11 cellular contexts compared by ENCODE assay signal in the genomic region with DNA sequence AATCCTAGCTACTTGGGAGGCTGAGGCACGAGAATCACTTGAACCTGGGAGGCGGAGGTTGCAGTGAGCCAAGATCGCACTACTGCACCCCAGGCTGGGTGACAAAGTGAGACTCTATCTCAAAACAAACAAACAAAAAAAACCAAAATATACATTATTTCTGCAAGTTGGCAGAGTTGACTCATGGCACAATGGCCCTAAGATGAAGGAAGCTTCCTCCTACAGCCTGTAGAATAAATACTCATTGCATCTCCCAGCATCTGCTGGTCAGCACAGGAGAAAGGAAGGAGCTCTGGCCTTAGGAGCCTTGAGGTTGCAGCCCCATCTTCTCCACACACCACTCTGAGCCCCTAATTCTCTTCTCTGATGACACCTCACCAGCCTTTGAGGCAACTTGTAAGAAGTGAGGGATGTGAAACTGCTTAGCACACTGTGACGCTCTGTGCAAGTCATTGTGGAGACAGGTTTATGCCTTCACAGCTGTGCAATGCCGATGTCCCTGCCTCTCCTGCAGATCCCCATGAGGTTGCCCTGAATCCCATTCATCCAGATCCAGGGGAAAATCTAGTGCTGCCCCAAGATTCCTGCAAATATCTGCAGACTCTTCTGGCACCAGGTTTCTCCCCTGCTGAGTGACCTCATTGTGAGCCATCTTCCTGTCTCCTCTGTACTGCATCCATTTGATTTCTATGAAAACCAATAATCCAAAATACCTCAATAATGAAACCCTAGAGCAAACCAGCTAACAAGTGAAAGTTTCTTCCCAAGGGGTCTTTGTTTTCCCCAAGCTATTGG.
DNase-seq lines count a peak whose midpoint lies in the region; ATAC-seq and TF ChIP-seq lines count a peak whose summit lies in the region.
"Had no signal": no experiment of that assay in that cellular context is flagged by ENCODE, and none has a peak within 500 bp of the region (broad histone marks: within the 10 kb centered on the region; RNA-seq: fewer than 3 reads in every experiment).

No MANE protein-coding gene starts in this region.

- H3K4me2 ChIP-seq in MM.1S (ENCODE audit: low read depth, low read length) = no peak overlapping the region

- H4K20me1 ChIP-seq in MM.1S (ENCODE audit: insufficient read depth, low read length) = no peaks in the 10 kb centered on the region

- H3K4me3 ChIP-seq in MM.1S (ENCODE audit: low read length) (no peak overlapping the region), rectal smooth muscle tissue (ENCODE audit: low read length) (no peak overlapping the region)

- H3K9me3 ChIP-seq in MM.1S (replicated peaks; ENCODE audit: insufficient read depth, low read length) = no peaks in the 10 kb centered on the region

- ATAC-seq in GM18868 (IDR thresholded peaks at IDR 0.05; ENCODE audit: unreplicated experiment) (peak; percentile 63), GM19452 (IDR thresholded peaks at IDR 0.05; ENCODE audit: unreplicated experiment) (no peak), GM21526 (IDR thresholded peaks at IDR 0.05; ENCODE audit: low FRiP score, unreplicated experiment) (no peak)
- ATAC-seq: left lobe of liver; stimulated activated naive CD8-positive, alpha-beta T cell treated with anti-CD3 and anti-CD28 coated beads, Interleukin-15, amount 100 ng/mL, for 72 hours had no signal

- TF ChIP-seq CTCF in MM.1S (IDR thresholded peaks at IDR 0.05; ENCODE audit: low read length) = no peak

- H3K27me3 ChIP-seq in MM.1S (replicated peaks; ENCODE audit: insufficient read depth, low read length) (no peaks in the 10 kb centered on the region), rectal smooth muscle tissue (ENCODE audit: control insufficient read depth, insufficient read depth, low read length) (peaks cover 3% of the 10 kb centered on the region)

- H3K4me1 ChIP-seq in MM.1S (ENCODE audit: low read length) (no peaks in the 10 kb centered on the region), rectal smooth muscle tissue (ENCODE audit: control insufficient read depth, insufficient read depth, low read length) (no peaks in the 10 kb centered on the region)

- no peaks in the 10 kb centered on the region for H3K79me2 ChIP-seq in MM.1S (ENCODE audit: low read length)

- no peaks in the 10 kb centered on the region for H3K36me3 ChIP-seq in MM.1S (replicated peaks; ENCODE audit: insufficient read depth, low read length)
- peaks cover 12% of the 10 kb centered on the region for H3K36me3 ChIP-seq in rectal smooth muscle tissue (ENCODE audit: control insufficient read depth, insufficient read depth, low read length)

- H3K27ac ChIP-seq in MM.1S (ENCODE audit: low read length) (no peak overlapping the region), rectal smooth muscle tissue (ENCODE audit: low read depth, low read length) (no peak overlapping the region)
- H3K27ac ChIP-seq: epithelial cell of prostate had no signal

- DNase-seq in MM.1S (peak; percentile 16), cerebellar cortex (ENCODE audit: low spot score) (peak; percentile 20), SHP77 treated with DMSO at 0.1 percent for 48 hours (lab: John Stamatoyannopoulos, UW) (no peak)
- no peak for DNase-seq in activated CD4-positive, CD25-positive, alpha-beta regulatory T cell (lab: John Stamatoyannopoulos, UW)
- DNase-seq: stimulated activated naive CD8-positive, alpha-beta T cell treated with anti-CD3 and anti-CD28 coated beads, Interleukin-15, amount 100 ng/mL, for 72 hours had no signal

- no peaks in the 10 kb centered on the region for H3F3A ChIP-seq in MM.1S (ENCODE audit: insufficient read depth, low read length)

- no peaks in the 10 kb centered on the region for H3K9me2 ChIP-seq in MM.1S (replicated peaks; ENCODE audit: insufficient read depth, low read length)

- H3K9ac ChIP-seq in MM.1S (ENCODE audit: low read length) (no peak overlapping the region), rectal smooth muscle tissue (ENCODE audit: low read length) (peak overlapping the region; percentile 12)

- H2AFZ ChIP-seq in MM.1S (ENCODE audit: low read length) = no peak overlapping the region

Comparison
In these comparisons a context has a peak if more than half of its experiments do, and no peak if none do; other contexts are left out.
1. DNase-seq: peak in MM.1S (single experiment) and cerebellar cortex (single experiment); none in SHP77 treated with DMSO at 0.1 percent for 48 hours (single experiment) and activated CD4-positive, CD25-positive, alpha-beta regulatory T cell (0 of 4).